In the genomic region with DNA sequence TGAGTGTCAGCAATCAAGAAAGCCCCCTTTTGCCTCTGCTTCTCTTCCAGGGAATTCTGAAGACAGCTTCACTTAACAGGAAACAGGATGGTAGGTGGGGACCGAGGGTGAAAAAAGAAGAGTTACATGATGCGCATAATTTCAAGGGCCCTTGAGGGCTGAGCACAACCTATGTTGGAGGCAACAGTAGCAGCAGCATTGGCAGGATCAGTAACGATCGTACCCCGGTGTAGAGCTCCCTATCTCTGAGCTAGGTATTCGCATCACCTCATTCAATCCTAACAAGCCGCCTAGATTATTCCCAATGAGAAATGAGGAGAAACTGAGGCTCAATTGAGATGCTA, we compare ENCODE assay signal across 8 cellular contexts.
DNase-seq lines count a peak whose midpoint lies in the region; ATAC-seq and TF ChIP-seq lines count a peak whose summit lies in the region.

No MANE protein-coding gene starts in this region.

- peaks cover 0 to 6% of the 10 kb centered on the region in 2 donors for H3K27me3 Mint-ChIP-seq in stimulated activated naive B cell treated with anti-CD40 and anti-IgM and Interleukin-4, amounts not matched to agents 10 μg/mL and 1 μg/mL and 100 μg/mL, for 72 hours

- no peaks in the 10 kb centered on the region for H3K36me3 Mint-ChIP-seq in stimulated activated naive B cell treated with anti-CD40 and anti-IgM and Interleukin-4, amounts not matched to agents 10 μg/mL and 1 μg/mL and 100 μg/mL, for 72 hours

- H3K4me1 Mint-ChIP-seq in stimulated activated naive B cell treated with anti-CD40 and anti-IgM and Interleukin-4, amounts not matched to agents 10 μg/mL and 1 μg/mL and 100 μg/mL, for 72 hours, result peaks cover 29 to 50% of the 10 kb centered on the region in 2 donors

- peak in 1 of 2 donors; percentile 22 for ATAC-seq in stimulated activated naive B cell treated with anti-CD40 and anti-IgM and Interleukin-4, amounts not matched to agents 10 μg/mL and 1 μg/mL and 100 μg/mL, for 72 hours (replicated peaks)
- ATAC-seq in GM21447 (IDR thresholded peaks at IDR 0.05; ENCODE audit: unreplicated experiment) (no peak), GM21360 (IDR thresholded peaks at IDR 0.05; ENCODE audit: unreplicated experiment) (no peak)

- TF ChIP-seq CTCF in GM06990 (IDR thresholded peaks at IDR 0.05; ENCODE audit: insufficient read depth, low read length, poor library complexity, severe bottlenecking), result no peak
- no peak for TF ChIP-seq CTCF in astrocyte of the spinal cord (IDR thresholded peaks at IDR 0.05; ENCODE audit: low read depth, low read length)

- H3K27me3 ChIP-seq in GM06990 (replicated peaks; ENCODE audit: control insufficient read depth, insufficient read depth, low read length), result no peaks in the 10 kb centered on the region

- no peaks in the 10 kb centered on the region for H3K9me3 Mint-ChIP-seq in stimulated activated naive B cell treated with anti-CD40 and anti-IgM and Interleukin-4, amounts not matched to agents 10 μg/mL and 1 μg/mL and 100 μg/mL, for 72 hours

- peak overlapping the region; percentile 85 for H3K4me3 ChIP-seq in GM06990 (replicated peaks; ENCODE audit: low read depth, low read length)
- H3K4me3 ChIP-seq in astrocyte of the spinal cord (ENCODE audit: low read depth, low read length), result peak overlapping the region; percentile 86

- H3K27ac Mint-ChIP-seq in stimulated activated naive B cell treated with anti-CD40 and anti-IgM and Interleukin-4, amounts not matched to agents 10 μg/mL and 1 μg/mL and 100 μg/mL, for 72 hours, result peak overlapping the region; percentile 92

- no peak for DNase-seq in GM06990 (ENCODE audit: extremely low read depth, insufficient read length)
- DNase-seq in HuH-7 (ENCODE audit: low spot score), result peak; percentile 31
- no peak for DNase-seq in astrocyte of the spinal cord (ENCODE audit: low read depth, low spot score)
- peak; percentile 9 for DNase-seq in iris pigment epithelial cell (ENCODE audit: low read depth)
- DNase-seq in stimulated activated naive B cell treated with anti-CD40 and anti-IgM and Interleukin-4, amounts not matched to agents 10 μg/mL and 1 μg/mL and 100 μg/mL, for 72 hours, result no peak
- no peak for DNase-seq in ecto neural progenitor cell (ENCODE audit: low spot score)

- peak overlapping the region; percentile 79 to 80 for H3K4me3 Mint-ChIP-seq in stimulated activated naive B cell treated with anti-CD40 and anti-IgM and Interleukin-4, amounts not matched to agents 10 μg/mL and 1 μg/mL and 100 μg/mL, for 72 hours

- in situ Hi-C loops in astrocyte of the spinal cord (cut with HindIII; ENCODE audit: low sequenced_read_pairs), result no loop called here

- no peaks in the 10 kb centered on the region; the same call in 1 of the 2 replicates for H3K36me3 ChIP-seq in GM06990 (ENCODE audit: control insufficient read depth, insufficient read depth, low read length)

Comparison
In these comparisons a context has a peak if more than half of its experiments do, and no peak if none do; other contexts are left out.
1. DNase-seq: peak in HuH-7 (single experiment) and iris pigment epithelial cell (single experiment); none in GM06990 (single experiment), astrocyte of the spinal cord (single experiment), stimulated activated naive B cell treated with anti-CD40 and anti-IgM and Interleukin-4, amounts not matched to agents 10 μg/mL and 1 μg/mL and 100 μg/mL, for 72 hours (single experiment) and ecto neural progenitor cell (single experiment).